Comparison of ENCODE assay signal across 17 cellular contexts in the genomic region with DNA sequence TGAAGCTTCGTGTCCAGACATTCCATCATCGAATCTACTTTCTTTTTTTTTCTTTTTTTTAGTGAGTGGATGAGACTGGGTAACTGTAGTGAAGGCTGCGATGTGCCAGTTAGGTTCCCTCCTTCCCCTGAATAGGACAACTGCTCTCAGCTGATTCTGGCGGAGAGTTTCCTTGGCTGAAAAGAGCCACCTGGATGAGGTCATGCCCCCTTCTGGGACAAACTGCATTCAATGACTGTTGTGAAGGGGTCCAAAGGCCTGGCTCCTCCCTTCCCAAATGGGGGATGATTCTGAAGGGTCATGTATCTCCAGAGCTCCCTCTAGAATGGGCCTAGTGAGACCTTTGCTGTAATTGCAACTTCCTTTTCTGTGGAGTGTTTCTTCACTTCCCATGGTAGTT.
"Had no signal": no experiment of that assay in that cellular context is flagged by ENCODE, and none has a peak within 500 bp of the region (broad histone marks: within the 10 kb centered on the region; RNA-seq: fewer than 3 reads in every experiment).

No MANE protein-coding gene starts in this region.

- H3K4me1 ChIP-seq: heart right ventricle, spleen, upper lobe of left lung had no signal

- DNase-seq: activated CD4-positive, alpha-beta memory T cell treated with anti-CD3 and anti-CD28 coated beads for 36 hours; activated CD4-positive, alpha-beta T cell treated with anti-CD3 and anti-CD28 coated beads for 36 hours; activated naive CD4-positive, alpha-beta T cell treated with Interleukin-2 at 50 U/mL for 16 hours; activated naive CD8-positive, alpha-beta T cell treated with anti-CD3 and anti-CD28 coated beads for 36 hours; activated T-cell treated with anti-CD3 and anti-CD28 coated beads, Interleukin-2, amount 50 U/mL, for 48 hours; heart right ventricle; mucosa of descending colon; nephron progenitor cell; occipital lobe; posterior cingulate gyrus; spleen; stimulated activated CD4-positive, alpha-beta T cell treated with anti-CD3 and anti-CD28 coated beads, Interleukin-4, amount 100 ng/mL, for 1 hour; stimulated activated naive CD4-positive, alpha-beta T cell treated with Interleukin-2 at 50 U/mL for 16 hours; T-helper 9 cell; upper lobe of left lung had no signal

- H3K27ac ChIP-seq: heart right ventricle, spleen, thoracic aorta had no signal

- ATAC-seq: activated CD4-positive, alpha-beta T cell treated with anti-CD3 and anti-CD28 coated beads for 36 hours; heart right ventricle; mucosa of descending colon had no signal

- H3K36me3 ChIP-seq: heart right ventricle, spleen, thoracic aorta, upper lobe of left lung had no signal

- H3K4me3 ChIP-seq: heart right ventricle, mucosa of descending colon, spleen, thoracic aorta, upper lobe of left lung had no signal

- H3K4me1 Mint-ChIP-seq: activated CD4-positive, alpha-beta T cell treated with anti-CD3 and anti-CD28 coated beads for 36 hours; activated naive CD8-positive, alpha-beta T cell treated with anti-CD3 and anti-CD28 coated beads for 36 hours; memory B cell; nephron progenitor cell had no signal

- H3K27me3 ChIP-seq: heart right ventricle, spleen, upper lobe of left lung had no signal

- H3K4me3 Mint-ChIP-seq: activated CD4-positive, alpha-beta memory T cell treated with anti-CD3 and anti-CD28 coated beads for 36 hours; activated CD4-positive, alpha-beta T cell treated with anti-CD3 and anti-CD28 coated beads for 36 hours; activated naive CD8-positive, alpha-beta T cell treated with anti-CD3 and anti-CD28 coated beads for 36 hours; memory B cell; nephron progenitor cell had no signal

- H3K9me3 ChIP-seq: heart right ventricle, mucosa of descending colon, spleen, thoracic aorta, upper lobe of left lung had no signal

- H3K36me3 Mint-ChIP-seq: activated CD4-positive, alpha-beta memory T cell treated with anti-CD3 and anti-CD28 coated beads for 36 hours; activated naive CD8-positive, alpha-beta T cell treated with anti-CD3 and anti-CD28 coated beads for 36 hours; memory B cell had no signal

- H3K27me3 Mint-ChIP-seq: activated CD4-positive, alpha-beta memory T cell treated with anti-CD3 and anti-CD28 coated beads for 36 hours; activated naive CD8-positive, alpha-beta T cell treated with anti-CD3 and anti-CD28 coated beads for 36 hours; memory B cell had no signal

- H3K9me3 Mint-ChIP-seq: activated CD4-positive, alpha-beta memory T cell treated with anti-CD3 and anti-CD28 coated beads for 36 hours; activated naive CD8-positive, alpha-beta T cell treated with anti-CD3 and anti-CD28 coated beads for 36 hours; nephron progenitor cell had no signal

- H3K27ac Mint-ChIP-seq: activated CD4-positive, alpha-beta memory T cell treated with anti-CD3 and anti-CD28 coated beads for 36 hours; activated CD4-positive, alpha-beta T cell treated with anti-CD3 and anti-CD28 coated beads for 36 hours; activated naive CD8-positive, alpha-beta T cell treated with anti-CD3 and anti-CD28 coated beads for 36 hours; memory B cell; nephron progenitor cell had no signal
